Comparison of ENCODE assay signal across 8 cellular contexts in the genomic region with DNA sequence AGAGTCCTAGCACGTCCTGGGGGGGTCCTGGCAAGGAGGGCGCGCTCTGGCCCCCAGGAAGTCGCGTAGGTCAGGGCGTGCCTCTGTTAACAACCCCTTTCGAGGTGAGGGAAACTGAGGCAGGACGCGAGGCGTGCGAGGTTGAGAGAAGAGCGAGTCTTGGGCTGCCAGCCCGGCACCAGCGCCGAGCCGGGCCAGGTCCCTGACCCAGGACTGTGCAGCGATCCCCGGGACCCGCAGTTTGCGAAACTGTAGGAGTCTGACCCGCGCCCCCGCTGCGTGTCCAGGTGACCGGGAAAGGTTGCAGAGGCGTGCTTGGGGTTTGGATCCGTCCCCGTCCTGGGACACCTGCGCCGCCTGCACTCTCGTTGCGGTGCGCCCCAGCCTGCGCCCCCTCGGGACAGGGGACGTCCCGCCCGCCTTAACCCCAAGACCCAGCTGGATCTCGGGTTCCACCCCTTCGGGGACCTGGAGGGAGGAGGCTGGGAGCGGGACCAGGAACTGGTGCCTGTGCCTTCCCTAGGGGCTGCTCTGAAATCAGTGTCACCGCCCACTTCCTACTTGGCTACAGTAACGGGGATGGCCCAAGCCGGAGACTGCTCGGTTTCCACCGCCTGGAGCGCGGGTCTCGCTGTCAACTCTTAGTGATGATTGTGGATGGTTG. TPM values are rescaled to one million over a fixed set of nuclear protein-coding genes. Genes with fewer than 3 reads are reported as not detected.
A peak's percentile ranks its signal among the peaks of the same experiment; 100 is the strongest.
DNase-seq lines count a peak whose midpoint lies in the region; ATAC-seq and TF ChIP-seq lines count a peak whose summit lies in the region.

No MANE protein-coding gene starts in this region.

- ATAC-seq in HG03039 (IDR thresholded peaks at IDR 0.05; ENCODE audit: unreplicated experiment), result peak; percentile 48
- ATAC-seq in foreskin keratinocyte, result peak; percentile 49
- peak; percentile 63 to 72 for ATAC-seq in natural killer cell treated with Interleukin-12 subunit alpha and Interleukin-12 subunit beta and Interleukin-15 and Interleukin-18, amount 100 ng/mL, for 72 hours
- ATAC-seq in aorta (ENCODE audit: low FRiP score), result peak; percentile 77

- peaks cover 22% of the 10 kb centered on the region for H3K4me1 ChIP-seq in foreskin keratinocyte
- no peaks in the 10 kb centered on the region for H3K4me1 ChIP-seq in aorta (ENCODE audit: control insufficient read depth in 1 of 2, insufficient read depth in 2 of 2, low read length in 2 of 2)

- H3K27me3 Mint-ChIP-seq in natural killer cell treated with Interleukin-12 subunit alpha and Interleukin-12 subunit beta and Interleukin-15 and Interleukin-18, amount 100 ng/mL, for 72 hours, result peaks cover 12 to 15% of the 10 kb centered on the region in 2 donors

- H3K36me3 Mint-ChIP-seq in natural killer cell treated with Interleukin-12 subunit alpha and Interleukin-12 subunit beta and Interleukin-15 and Interleukin-18, amount 100 ng/mL, for 72 hours, result no peaks in the 10 kb centered on the region

- TF ChIP-seq CTCF in foreskin keratinocyte (conservative IDR thresholded peaks at IDR 0.05), result no peak

- peak overlapping the region; percentile 40 to 72 for H3K27ac Mint-ChIP-seq in natural killer cell treated with Interleukin-12 subunit alpha and Interleukin-12 subunit beta and Interleukin-15 and Interleukin-18, amount 100 ng/mL, for 72 hours

- H3K27me3 ChIP-seq in foreskin keratinocyte (peaks cover 4% of the 10 kb centered on the region), aorta (ENCODE audit: control insufficient read depth in 1 of 2, insufficient read depth in 2 of 2, low read length in 1 of 2) (no peaks in the 10 kb centered on the region)

- peak overlapping the region; percentile 76 to 88 for H3K4me3 ChIP-seq in aorta (ENCODE audit: low read length in 2 of 2)

- H3K27ac ChIP-seq in foreskin keratinocyte (no peak overlapping the region), aorta (ENCODE audit: low read depth in 1 of 2, low read length in 2 of 2) (peak overlapping the region in 1 of 2 donors; percentile 6)

- H3K4me1 Mint-ChIP-seq in natural killer cell treated with Interleukin-12 subunit alpha and Interleukin-12 subunit beta and Interleukin-15 and Interleukin-18, amount 100 ng/mL, for 72 hours (ENCODE audit: low read depth in 2 of 2), result peaks cover 18 to 24% of the 10 kb centered on the region in 2 donors

- 1% methylated on average over 49 of the region's 49 CpGs for WGBS in aorta, 2 donors

- H3K9me3 Mint-ChIP-seq in natural killer cell treated with Interleukin-12 subunit alpha and Interleukin-12 subunit beta and Interleukin-15 and Interleukin-18, amount 100 ng/mL, for 72 hours, result no peaks in the 10 kb centered on the region

- H3K36me3 ChIP-seq in aorta (ENCODE audit: control insufficient read depth in 1 of 2, insufficient read depth in 2 of 2, low read length in 1 of 2), result no peaks in the 10 kb centered on the region

- intact Hi-C loops in aorta (cut with DNase I), result no loop called here

- H3K9me3 ChIP-seq in aorta (ENCODE audit: control insufficient read depth, low read length), result no peaks in the 10 kb centered on the region

- DNase-seq in NCI-H526 (lab: John Stamatoyannopoulos, UW) (peak; percentile 0 to 46), NCI-H526 treated with DMSO at 0.1 percent for 48 hours (lab: John Stamatoyannopoulos, UW) (no peak), NOMO-1 treated with dmso at 0.1 percent for 144 hours (lab: John Stamatoyannopoulos, UW; ENCODE audit: unreplicated experiment) (peak; percentile 62), activated T-helper 1 cell treated with Interleukin-2 at 50 U/mL for 16 hours (ENCODE audit: low read depth) (peak; percentile 22), foreskin keratinocyte (no peak), aorta (peak; percentile 84 to 87)
- peak; percentile 62 for DNase-seq in natural killer cell treated with Interleukin-12 subunit alpha and Interleukin-12 subunit beta and Interleukin-15 and Interleukin-18, amount 100 ng/mL, for 72 hours (ENCODE audit: low spot score)

- H3K4me3 Mint-ChIP-seq in natural killer cell treated with Interleukin-12 subunit alpha and Interleukin-12 subunit beta and Interleukin-15 and Interleukin-18, amount 100 ng/mL, for 72 hours, result peak overlapping the region; percentile 87

RNA-seq across cellular contexts. Expression of a gene that starts 0.5 kb away (rescaled TPM):
- total RNA-seq in foreskin keratinocyte (0.60 and 1.1 TPM in 2 replicates), aorta (10 to 100 TPM; 10.9 to 31.7 TPM)
- polyA plus RNA-seq in foreskin keratinocyte (0.10 and 0.20 TPM in 2 replicates), aorta (1 to 10 TPM in 1 of 2 donors, under 1 TPM in 1; 0.64 to 1.0 TPM)
- 1 to 10 TPM; 4.0 to 8.8 TPM for total RNA-seq in natural killer cell treated with Interleukin-12 subunit alpha and Interleukin-12 subunit beta and Interleukin-15 and Interleukin-18, amount 100 ng/mL, for 72 hours

Comparison
In these comparisons a context has a peak if more than half of its experiments do, and no peak if none do; other contexts are left out.
1. DNase-seq: peak in NCI-H526 (2 of 2), NOMO-1 treated with dmso at 0.1 percent for 144 hours (single experiment), activated T-helper 1 cell treated with Interleukin-2 at 50 U/mL for 16 hours (single experiment), natural killer cell treated with Interleukin-12 subunit alpha and Interleukin-12 subunit beta and Interleukin-15 and Interleukin-18, amount 100 ng/mL, for 72 hours (single experiment) and aorta (2 of 2); none in NCI-H526 treated with DMSO at 0.1 percent for 48 hours (single experiment) and foreskin keratinocyte (0 of 2).
2. Peak in every context shown above with its lines, with median percentiles within 50 percentile points of each other: ATAC-seq.